27 cellular contexts compared by ENCODE assay signal in the genomic region with DNA sequence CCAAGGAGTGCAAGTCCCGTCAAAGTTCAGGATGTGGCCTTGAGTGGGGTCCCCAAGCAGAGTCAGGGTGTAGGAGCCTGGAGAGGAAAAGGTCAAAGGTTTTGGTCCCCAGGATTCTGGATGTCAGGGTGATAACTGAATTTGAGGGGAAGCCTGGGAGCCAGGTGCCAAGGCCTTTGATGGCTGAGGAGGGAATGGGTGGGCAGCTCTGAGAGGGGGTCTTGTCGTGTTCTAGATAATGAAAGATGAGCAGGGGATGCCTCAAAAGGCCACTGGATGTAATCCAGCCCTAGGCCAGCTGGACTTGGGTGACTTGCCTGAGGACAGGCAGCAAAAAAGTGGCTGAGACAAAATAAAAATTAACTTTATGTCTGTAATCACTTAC. TPM values are rescaled to one million over a fixed set of nuclear protein-coding genes. Genes with fewer than 3 reads are reported as not detected.
A peak's percentile ranks its signal among the peaks of the same experiment; 100 is the strongest.
DNase-seq lines count a peak whose midpoint lies in the region; ATAC-seq and TF ChIP-seq lines count a peak whose summit lies in the region.
"Had no signal": no experiment of that assay in that cellular context is flagged by ENCODE, and none has a peak within 500 bp of the region (broad histone marks: within the 10 kb centered on the region; RNA-seq: fewer than 3 reads in every experiment).

No MANE protein-coding gene starts in this region.

- H3K4me3 Mint-ChIP-seq in activated T-cell treated with anti-CD3 and anti-CD28 coated beads, Interleukin-2, amount 50 U/mL, for 72 hours: peak overlapping the region; percentile 31 to 49
- peak overlapping the region; percentile 76 for H3K4me3 Mint-ChIP-seq in activated T-helper 1 cell treated with anti-CD3 and anti-CD28 coated beads, Interleukin-12 subunit alpha, Interleukin-12 subunit beta, Interleukin-2, Interleukin-4 antibody, amounts not matched to agents 30 ng/mL and 10 ng/mL and 1 ng/mL, durations not matched to agents 14 hours and 24 hours and 36 hours
- H3K4me3 Mint-ChIP-seq: H9; immature natural killer cell; stimulated activated memory B cell treated with anti-CD40 and anti-IgM and Interleukin-4, amounts not matched to agents 10 μg/mL and 1 μg/mL and 100 μg/mL, for 72 hours had no signal

- H3K36me3 ChIP-seq in MM.1S (replicated peaks; ENCODE audit: insufficient read depth, low read length) (no peaks in the 10 kb centered on the region), spleen (no peaks in the 10 kb centered on the region), gastrocnemius medialis (no peaks in the 10 kb centered on the region)
- H3K36me3 ChIP-seq: BLaER1 treated with 17β-estradiol and CSF1 and Interleukin-3, amounts not matched to agents 10 nM and 100 nM; left lung; ovary; SJCRH30; uterus had no signal

- no peak for TF ChIP-seq POLR2A in spleen (IDR thresholded peaks at IDR 0.05)
- no peak for TF ChIP-seq POLR2A in gastrocnemius medialis (IDR thresholded peaks at IDR 0.05)

- H3K36me3 Mint-ChIP-seq in activated T-cell treated with anti-CD3 and anti-CD28 coated beads, Interleukin-2, amount 50 U/mL, for 72 hours (ENCODE audit: insufficient read depth in 2 of 2): no peaks in the 10 kb centered on the region
- H3K36me3 Mint-ChIP-seq in activated T-helper 1 cell treated with anti-CD3 and anti-CD28 coated beads, Interleukin-12 subunit alpha, Interleukin-12 subunit beta, Interleukin-2, Interleukin-4 antibody, amounts not matched to agents 30 ng/mL and 10 ng/mL and 1 ng/mL, durations not matched to agents 14 hours and 24 hours and 36 hours (ENCODE audit: low read depth): peaks cover 7% of the 10 kb centered on the region
- H3K36me3 Mint-ChIP-seq: naive B cell; stimulated activated memory B cell treated with anti-CD40 and anti-IgM and Interleukin-4, amounts not matched to agents 10 μg/mL and 1 μg/mL and 100 μg/mL, for 72 hours had no signal

- no peaks in the 10 kb centered on the region for H3K27me3 ChIP-seq in MM.1S (replicated peaks; ENCODE audit: insufficient read depth, low read length)
- H3K27me3 ChIP-seq in spleen (replicated peaks in 1 of 7): no peaks in the 10 kb centered on the region
- H3K27me3 ChIP-seq in gastrocnemius medialis: no peaks in the 10 kb centered on the region
- H3K27me3 ChIP-seq: BLaER1 treated with 17β-estradiol and CSF1 and Interleukin-3, amounts not matched to agents 10 nM and 100 nM; left lung; ovary; SJCRH30; testis; uterus had no signal

- intact Hi-C loops in activated T-helper 1 cell treated with anti-CD3 and anti-CD28 coated beads, Interleukin-12 subunit alpha, Interleukin-12 subunit beta, Interleukin-2, Interleukin-4 antibody, amounts not matched to agents 30 ng/mL and 10 ng/mL and 1 ng/mL, durations not matched to agents 14 hours and 24 hours and 36 hours (cut with micrococcal nuclease): loop anchor here (10.0 kb wide), 1 partner anchor 299 kb away; the partner anchor contains the start of gene RBM15
- intact Hi-C loops in spleen (cut with DNase I; ENCODE audit: low total_unique reads) (loop anchor here (5.0 kb wide), 1 partner anchor 134 kb away; no protein-coding TSS in a partner anchor), gastrocnemius medialis (cut with DNase I; ENCODE audit: low total_unique reads) (loop anchor here (5.0 kb wide), 2 partner anchors 39 to 149 kb away; partner anchors contain the start of gene KCNA3)

- no peaks in the 10 kb centered on the region for H3K9me2 ChIP-seq in MM.1S (replicated peaks; ENCODE audit: insufficient read depth, low read length)

- H3K9me3 ChIP-seq in MM.1S (replicated peaks; ENCODE audit: insufficient read depth, low read length): no peaks in the 10 kb centered on the region
- H3K9me3 ChIP-seq in spleen: no peaks in the 10 kb centered on the region
- H3K9me3 ChIP-seq in gastrocnemius medialis: no peaks in the 10 kb centered on the region
- H3K9me3 ChIP-seq: left lung, ovary, SJCRH30, testis, uterus had no signal

- H3K4me1 ChIP-seq in MM.1S (ENCODE audit: low read length) (peaks cover 74% of the 10 kb centered on the region), spleen (peaks cover 35 to 85% (median 77%) of the 10 kb centered on the region in 6 donors), gastrocnemius medialis (peaks cover 0 to 6% of the 10 kb centered on the region in 2 donors)
- H3K4me1 ChIP-seq: SJCRH30 had no signal

- ATAC-seq in activated T-cell treated with anti-CD3 and anti-CD28 coated beads, Interleukin-2, amount 50 U/mL, for 72 hours (replicated peaks in 1 of 2): no peak
- no peak for ATAC-seq in HG02885 (IDR thresholded peaks at IDR 0.05; ENCODE audit: poor library complexity, unreplicated experiment)
- ATAC-seq in gastrocnemius medialis: no peak

- WGBS in spleen, 5 donors: 77 to 89% (median 79%) methylated on average over 2 of the region's 2 CpGs

- no peak for DNase-seq in activated T-cell treated with anti-CD3 and anti-CD28 coated beads, Interleukin-2, amount 50 U/mL, for 72 hours
- DNase-seq in activated T-cell treated with anti-CD3 and anti-CD28 coated beads for 4 hours: no peak
- DNase-seq in MM.1S: no peak
- DNase-seq in activated T-helper 1 cell treated with anti-CD3 and anti-CD28 coated beads, Interleukin-12 subunit alpha, Interleukin-12 subunit beta, Interleukin-2, Interleukin-4 antibody, amounts not matched to agents 30 ng/mL and 10 ng/mL and 1 ng/mL, durations not matched to agents 14 hours and 24 hours and 36 hours (ENCODE audit: low spot score): no peak
- DNase-seq in spleen: no peak
- DNase-seq in SK-N-DZ (ENCODE audit: low spot score): no peak
- no peak for DNase-seq in gastrocnemius medialis
- DNase-seq: ACHN; effector CD8-positive, alpha-beta T cell; foreskin melanocyte; H9; immature natural killer cell; Karpas-422; left lung; naive B cell; NCI-H1694; NCI-H510A; ovary; SJCRH30; stimulated activated CD4-positive, alpha-beta T cell treated with anti-CD3 and anti-CD28 coated beads, Interleukin-2, amount 100 ng/mL, for 48 hours; testis; uterus had no signal

- no peak overlapping the region for H3K4me3 ChIP-seq in MM.1S (ENCODE audit: low read length)
- H3K4me3 ChIP-seq in spleen: no peak overlapping the region
- H3K4me3 ChIP-seq in gastrocnemius medialis: no peak overlapping the region
- H3K4me3 ChIP-seq: BLaER1 treated with 17β-estradiol and CSF1 and Interleukin-3, amounts not matched to agents 10 nM and 100 nM; left lung; ovary; SJCRH30; testis; uterus had no signal

- H3K27ac Mint-ChIP-seq in activated T-cell treated with anti-CD3 and anti-CD28 coated beads, Interleukin-2, amount 50 U/mL, for 72 hours: no peak overlapping the region
- peak overlapping the region; percentile 94 for H3K27ac Mint-ChIP-seq in activated T-helper 1 cell treated with anti-CD3 and anti-CD28 coated beads, Interleukin-12 subunit alpha, Interleukin-12 subunit beta, Interleukin-2, Interleukin-4 antibody, amounts not matched to agents 30 ng/mL and 10 ng/mL and 1 ng/mL, durations not matched to agents 14 hours and 24 hours and 36 hours
- H3K27ac Mint-ChIP-seq: H9 had no signal

- H3K27me3 Mint-ChIP-seq in activated T-cell treated with anti-CD3 and anti-CD28 coated beads, Interleukin-2, amount 50 U/mL, for 72 hours (ENCODE audit: low read depth): no peaks in the 10 kb centered on the region
- H3K27me3 Mint-ChIP-seq in activated T-helper 1 cell treated with anti-CD3 and anti-CD28 coated beads, Interleukin-12 subunit alpha, Interleukin-12 subunit beta, Interleukin-2, Interleukin-4 antibody, amounts not matched to agents 30 ng/mL and 10 ng/mL and 1 ng/mL, durations not matched to agents 14 hours and 24 hours and 36 hours (ENCODE audit: insufficient read depth): no peaks in the 10 kb centered on the region
- H3K27me3 Mint-ChIP-seq: naive B cell; stimulated activated memory B cell treated with anti-CD40 and anti-IgM and Interleukin-4, amounts not matched to agents 10 μg/mL and 1 μg/mL and 100 μg/mL, for 72 hours had no signal

- H3K4me1 Mint-ChIP-seq in activated T-cell treated with anti-CD3 and anti-CD28 coated beads, Interleukin-2, amount 50 U/mL, for 72 hours (ENCODE audit: low read depth): peaks cover 20% of the 10 kb centered on the region
- H3K4me1 Mint-ChIP-seq in activated T-helper 1 cell treated with anti-CD3 and anti-CD28 coated beads, Interleukin-12 subunit alpha, Interleukin-12 subunit beta, Interleukin-2, Interleukin-4 antibody, amounts not matched to agents 30 ng/mL and 10 ng/mL and 1 ng/mL, durations not matched to agents 14 hours and 24 hours and 36 hours (ENCODE audit: low read depth): peaks cover 64% of the 10 kb centered on the region
- H3K4me1 Mint-ChIP-seq: H9 had no signal

- TF ChIP-seq CTCF in MM.1S (IDR thresholded peaks at IDR 0.05; ENCODE audit: low read length) (no peak), spleen (IDR thresholded peaks at IDR 0.05 in 8 of 11, conservative IDR thresholded peaks at IDR 0.05 in 3 of 11) (no peak), gastrocnemius medialis (IDR thresholded peaks at IDR 0.05 in 4 of 5, conservative IDR thresholded peaks at IDR 0.05 in 1 of 5) (no peak)

- H3K9me3 Mint-ChIP-seq in activated T-cell treated with anti-CD3 and anti-CD28 coated beads, Interleukin-2, amount 50 U/mL, for 72 hours: no peaks in the 10 kb centered on the region
- H3K9me3 Mint-ChIP-seq in activated T-helper 1 cell treated with anti-CD3 and anti-CD28 coated beads, Interleukin-12 subunit alpha, Interleukin-12 subunit beta, Interleukin-2, Interleukin-4 antibody, amounts not matched to agents 30 ng/mL and 10 ng/mL and 1 ng/mL, durations not matched to agents 14 hours and 24 hours and 36 hours: no peaks in the 10 kb centered on the region
- H3K9me3 Mint-ChIP-seq: activated naive CD4-positive, alpha-beta T cell treated with anti-CD3 and anti-CD28 coated beads, Interleukin-2, amount 50 U/mL, for 72 hours; H9; immature natural killer cell; naive B cell; stimulated activated memory B cell treated with anti-CD40 and anti-IgM and Interleukin-4, amounts not matched to agents 10 μg/mL and 1 μg/mL and 100 μg/mL, for 72 hours had no signal

- H4K20me1 ChIP-seq in MM.1S (ENCODE audit: insufficient read depth, low read length): no peaks in the 10 kb centered on the region
- H4K20me1 ChIP-seq: BLaER1 treated with 17β-estradiol and CSF1 and Interleukin-3, amounts not matched to agents 10 nM and 100 nM had no signal

- in situ Hi-C loops in gastrocnemius medialis (cut with MboI; ENCODE audit: low sequenced_read_pairs in 4 of 4): loop anchor here in 2 of 4 donors (5.0 to 10.0 kb wide), 2 partner anchors 131 to 134 kb away; no protein-coding TSS in a partner anchor

- H3K27ac ChIP-seq in MM.1S (ENCODE audit: low read length) (peak overlapping the region; percentile 100), spleen (peak overlapping the region in 6 of 8 donors; percentile 23 to 85 (median 74)), gastrocnemius medialis (no peak overlapping the region)
- H3K27ac ChIP-seq: left lung, ovary, SJCRH30, testis, uterus had no signal

- peaks cover 31% of the 10 kb centered on the region for H3K79me2 ChIP-seq in MM.1S (ENCODE audit: low read length)

- peak overlapping the region; percentile 75 for H3K9ac ChIP-seq in MM.1S (ENCODE audit: low read length)

- peak overlapping the region; percentile 92; the same call in 1 of the 2 replicates for H3K4me2 ChIP-seq in MM.1S (ENCODE audit: low read depth, low read length)

- peaks cover 72% of the 10 kb centered on the region for H3F3A ChIP-seq in MM.1S (ENCODE audit: insufficient read depth, low read length)

- H2AFZ ChIP-seq in MM.1S (ENCODE audit: low read length): no peak overlapping the region

RNA-seq across cellular contexts. Expression of gene KCNA2, which starts 27.5 kb away (rescaled TPM):
- total RNA-seq in activated T-cell treated with anti-CD3 and anti-CD28 coated beads, Interleukin-2, amount 50 U/mL, for 72 hours: 1 to 10 TPM in 1 of 2 donors, under 1 TPM in 1; 0.46 to 2.4 TPM
- 1.1 and 1.7 TPM in 2 replicates for total RNA-seq in activated T-helper 1 cell treated with anti-CD3 and anti-CD28 coated beads, Interleukin-12 subunit alpha, Interleukin-12 subunit beta, Interleukin-2, Interleukin-4 antibody, amounts not matched to agents 30 ng/mL and 10 ng/mL and 1 ng/mL, durations not matched to agents 14 hours and 24 hours and 36 hours
- total RNA-seq in spleen (1 to 10 TPM in 5 of 7 donors, under 1 TPM in 2; 0.65 to 2.6 (median 1.4) TPM), gastrocnemius medialis (1 to 10 TPM in 2 of 4 donors, under 1 TPM in 2; 0.31 to 2.9 (median 1.0) TPM)
- under 1 TPM; 0.09 to 0.13 (median 0.11) TPM for polyA plus RNA-seq in spleen
- polyA plus RNA-seq in SK-N-DZ (2014; cell fraction: cytosol; rRNA removed): not detected in 2 replicates
- 0.12 TPM in 1 of 2 replicates, not detected in the other for polyA plus RNA-seq in SK-N-DZ (2014; cell fraction: nucleus; rRNA removed)
- total RNA-seq: SJCRH30 had no signal
- polyA plus RNA-seq: immature natural killer cell had no signal

RNA-seq across cellular contexts. Expression of gene KCNA3, which starts 41.1 kb away (rescaled TPM):
- 10 to 100 TPM; 23.5 to 48.3 TPM for total RNA-seq in activated T-cell treated with anti-CD3 and anti-CD28 coated beads, Interleukin-2, amount 50 U/mL, for 72 hours
- 38.1 and 42.2 TPM in 2 replicates for total RNA-seq in activated T-helper 1 cell treated with anti-CD3 and anti-CD28 coated beads, Interleukin-12 subunit alpha, Interleukin-12 subunit beta, Interleukin-2, Interleukin-4 antibody, amounts not matched to agents 30 ng/mL and 10 ng/mL and 1 ng/mL, durations not matched to agents 14 hours and 24 hours and 36 hours
- 10 to 100 TPM; 20.4 to 45.8 (median 28.4) TPM for total RNA-seq in spleen
- 1 to 10 TPM in 1 of 3 donors, under 1 TPM in 2; 0.30 to 1.4 (median 0.96) TPM for polyA plus RNA-seq in spleen
- polyA plus RNA-seq in SK-N-DZ (2014; cell fraction: cytosol; rRNA removed): 0.07 and 0.09 TPM in 2 replicates
- 0.18 TPM in 1 of 2 replicates, not detected in the other for polyA plus RNA-seq in SK-N-DZ (2014; cell fraction: nucleus; rRNA removed)
- under 1 TPM in 2 of 4 donors, not detected in 2; 0.18 to 0.20 TPM for total RNA-seq in gastrocnemius medialis
- total RNA-seq: chondrocyte, SJCRH30 had no signal

Comparison
In these comparisons a context has a peak if more than half of its experiments do, and no peak if none do; other contexts are left out.
1. H3K27ac ChIP-seq: peak in MM.1S (single experiment) and spleen (6 of 8); none in gastrocnemius medialis (0 of 4).
2. RNA of gene KCNA3, which starts 41.1 kb away (total RNA-seq): 23.5 to 48.3 TPM in activated T-cell treated with anti-CD3 and anti-CD28 coated beads, Interleukin-2, amount 50 U/mL, for 72 hours, 38.1 to 42.2 TPM in activated T-helper 1 cell treated with anti-CD3 and anti-CD28 coated beads, Interleukin-12 subunit alpha, Interleukin-12 subunit beta, Interleukin-2, Interleukin-4 antibody, amounts not matched to agents 30 ng/mL and 10 ng/mL and 1 ng/mL, durations not matched to agents 14 hours and 24 hours and 36 hours and 20.4 to 45.8 TPM in spleen; 0.18 to 0.20 TPM in gastrocnemius medialis; every median in the first group is over 10 times any median in the second.